Comparison of ENCODE assay signal across 19 cellular contexts in genomic region chr3:133746722-133747086, GRCh38.
"Had no signal": no experiment of that assay in that cellular context is flagged by ENCODE, and none has a peak within 500 bp of the region (broad histone marks: within the 10 kb centered on the region; RNA-seq: fewer than 3 reads in every experiment).

No MANE protein-coding gene starts in this region.

- ATAC-seq: activated CD4-positive, alpha-beta T cell treated with anti-CD3 and anti-CD28 coated beads for 36 hours; effector memory CD8-positive, alpha-beta T cell; gastrocnemius medialis; natural killer cell; psoas muscle; upper lobe of right lung had no signal

- H3K27ac ChIP-seq: epithelial cell of prostate, gastrocnemius medialis, hepatocyte, psoas muscle, testis, upper lobe of right lung, VCaP had no signal

- H3K4me1 ChIP-seq: gastrocnemius medialis, psoas muscle, testis, upper lobe of right lung had no signal

- H2AFZ ChIP-seq: hepatocyte had no signal

- H3K79me2 ChIP-seq: hepatocyte had no signal

- DNase-seq: activated CD4-positive, alpha-beta memory T cell treated with anti-CD3 and anti-CD28 coated beads, Interleukin-2, amount 10 ng/mL, durations not matched to agents 7 days and 5 days; activated CD4-positive, alpha-beta T cell treated with anti-CD3 and anti-CD28 coated beads for 36 hours; activated naive CD8-positive, alpha-beta T cell treated with anti-CD3 and anti-CD28 coated beads, Interleukin-2, amount 10 ng/mL, durations not matched to agents 7 days and 5 days; effector memory CD8-positive, alpha-beta T cell; gastrocnemius medialis; mammary epithelial cell; natural killer cell; psoas muscle; stimulated activated CD4-positive, alpha-beta T cell treated with anti-CD3 and anti-CD28 coated beads, Interleukin-12 subunit alpha, Interleukin-12 subunit beta, amount 100 ng/mL, for 4 hours; stimulated activated naive CD4-positive, alpha-beta T cell; SW 1271; T-helper 9 cell; upper lobe of right lung had no signal

- H3K36me3 Mint-ChIP-seq: activated naive CD8-positive, alpha-beta T cell treated with anti-CD3 and anti-CD28 coated beads, Interleukin-2, amount 10 ng/mL, durations not matched to agents 7 days and 5 days; natural killer cell had no signal

- H3K36me3 ChIP-seq: gastrocnemius medialis, upper lobe of right lung had no signal

- H3K9me3 Mint-ChIP-seq: activated CD4-positive, alpha-beta memory T cell treated with anti-CD3 and anti-CD28 coated beads, Interleukin-2, amount 10 ng/mL, durations not matched to agents 7 days and 5 days; central memory CD8-positive, alpha-beta T cell; effector memory CD8-positive, alpha-beta T cell; natural killer cell had no signal

- H3K4me3 Mint-ChIP-seq: activated CD4-positive, alpha-beta memory T cell treated with anti-CD3 and anti-CD28 coated beads, Interleukin-2, amount 10 ng/mL, durations not matched to agents 7 days and 5 days; activated CD4-positive, alpha-beta T cell treated with anti-CD3 and anti-CD28 coated beads for 36 hours; activated naive CD8-positive, alpha-beta T cell treated with anti-CD3 and anti-CD28 coated beads, Interleukin-2, amount 10 ng/mL, durations not matched to agents 7 days and 5 days; central memory CD8-positive, alpha-beta T cell; effector memory CD8-positive, alpha-beta T cell; natural killer cell had no signal

- H3K4me2 ChIP-seq: hepatocyte had no signal

- H3K9me3 ChIP-seq: gastrocnemius medialis, mucosa of descending colon, psoas muscle, testis, upper lobe of right lung had no signal

- H3K27ac Mint-ChIP-seq: activated CD4-positive, alpha-beta memory T cell treated with anti-CD3 and anti-CD28 coated beads, Interleukin-2, amount 10 ng/mL, durations not matched to agents 7 days and 5 days; activated CD4-positive, alpha-beta T cell treated with anti-CD3 and anti-CD28 coated beads for 36 hours; activated naive CD8-positive, alpha-beta T cell treated with anti-CD3 and anti-CD28 coated beads, Interleukin-2, amount 10 ng/mL, durations not matched to agents 7 days and 5 days; effector memory CD8-positive, alpha-beta T cell; natural killer cell had no signal

- H3K4me1 Mint-ChIP-seq: activated CD4-positive, alpha-beta memory T cell treated with anti-CD3 and anti-CD28 coated beads, Interleukin-2, amount 10 ng/mL, durations not matched to agents 7 days and 5 days; central memory CD8-positive, alpha-beta T cell; natural killer cell had no signal

- H3K27me3 ChIP-seq: hepatocyte, testis had no signal

- H3K4me3 ChIP-seq: hepatocyte, mucosa of descending colon, upper lobe of right lung had no signal
